Comparison of ENCODE assay signal across 1 cellular context in genomic region chr1:229130028-229130668, GRCh38.
TF ChIP-seq lines count a peak whose summit lies in the region.

No MANE protein-coding gene starts in this region.

TF ChIP-seq in HepG2, 621 proteins besides CTCF, POLR2A, EP300 and RAD21 (continued from another document and continues in another):
- no peak for TF ChIP-seq ZNF749 (CRISPR knock-in tag; IDR thresholded peaks at IDR 0.05; ENCODE audit: borderline replicate concordance)
- no peak for TF ChIP-seq PHF20 (CRISPR knock-in tag; IDR thresholded peaks at IDR 0.05)
- no peak for TF ChIP-seq ATAD3A (CRISPR knock-in tag; IDR thresholded peaks at IDR 0.05)
- TF ChIP-seq HHEX (CRISPR knock-in tag; IDR thresholded peaks at IDR 0.05): no peak
- no peak for TF ChIP-seq HNRNPUL1 (IDR thresholded peaks at IDR 0.05; ENCODE audit: low read depth, low read length)
- peak; percentile 36; the same call in 1 of the 2 replicates for TF ChIP-seq MIXL1 (CRISPR knock-in tag; IDR thresholded peaks at IDR 0.05)
- TF ChIP-seq IKZF1 (IDR thresholded peaks at IDR 0.05): no peak
- TF ChIP-seq YEATS2 (CRISPR knock-in tag; IDR thresholded peaks at IDR 0.05; ENCODE audit: borderline replicate concordance): 0 out of 2 replicates have a peak, but pooled peaks have one; percentile 19
- TF ChIP-seq ONECUT2 (CRISPR knock-in tag; IDR thresholded peaks at IDR 0.05): no peak
- peak; percentile 81 for TF ChIP-seq NCOR1 (IDR thresholded peaks at IDR 0.05; ENCODE audit: borderline replicate concordance, low read length)
- no peak for TF ChIP-seq ZNF616 (CRISPR knock-in tag; IDR thresholded peaks at IDR 0.05; ENCODE audit: low read depth)
- TF ChIP-seq GZF1 (CRISPR knock-in tag; IDR thresholded peaks at IDR 0.05): no peak; the same call in 1 of the 2 replicates
- TF ChIP-seq U2AF2 (IDR thresholded peaks at IDR 0.05; ENCODE audit: low read depth, low read length): no peak
- TF ChIP-seq ZNF546 (CRISPR knock-in tag; conservative IDR thresholded peaks at IDR 0.05): no peak
- TF ChIP-seq, protein P1, sequence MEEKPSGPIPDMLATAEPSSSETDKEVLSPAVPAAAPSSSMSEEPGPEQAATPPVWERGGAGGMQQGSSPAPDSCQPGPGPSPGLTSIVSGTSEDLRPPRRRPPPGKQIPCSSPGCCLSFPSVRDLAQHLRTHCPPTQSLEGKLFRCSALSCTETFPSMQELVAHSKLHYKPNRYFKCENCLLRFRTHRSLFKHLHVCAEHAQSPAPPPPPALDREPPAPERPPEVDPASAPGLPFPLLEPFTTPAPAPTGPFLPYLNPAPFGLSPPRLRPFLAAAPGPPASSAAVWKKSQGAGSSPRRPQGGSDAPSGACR (CRISPR knock-in tag; IDR thresholded peaks at IDR 0.05): peak; percentile 31; the same call in 1 of the 2 replicates
- no peak for TF ChIP-seq ZNF800 (CRISPR knock-in tag; IDR thresholded peaks at IDR 0.05)
- peak; percentile 28; the same call in 1 of the 2 replicates for TF ChIP-seq SRY (CRISPR knock-in tag; IDR thresholded peaks at IDR 0.05)
- peak; percentile 80; the same call in 1 of the 2 replicates for TF ChIP-seq HNF4G (IDR thresholded peaks at IDR 0.05; ENCODE audit: borderline replicate concordance, low read depth, low read length)
- TF ChIP-seq HNF4G (CRISPR knock-in tag; IDR thresholded peaks at IDR 0.05; ENCODE audit: borderline replicate concordance, low read depth): peak; percentile 86; the same call in 1 of the 2 replicates
- no peak for TF ChIP-seq ZNF577 (CRISPR knock-in tag; IDR thresholded peaks at IDR 0.05; ENCODE audit: borderline replicate concordance, low read depth)
- TF ChIP-seq ZEB1 (IDR thresholded peaks at IDR 0.05; ENCODE audit: insufficient replicate concordance, low read depth): peak; percentile 40
- TF ChIP-seq GLI4 (CRISPR knock-in tag; IDR thresholded peaks at IDR 0.05; ENCODE audit: borderline replicate concordance): 0 out of 2 replicates have a peak, but pooled peaks have one; percentile 22
- TF ChIP-seq ZNF891 (CRISPR knock-in tag; IDR thresholded peaks at IDR 0.05): 0 out of 2 replicates have a peak, but pooled peaks have one; percentile 17
- TF ChIP-seq, protein P2, sequence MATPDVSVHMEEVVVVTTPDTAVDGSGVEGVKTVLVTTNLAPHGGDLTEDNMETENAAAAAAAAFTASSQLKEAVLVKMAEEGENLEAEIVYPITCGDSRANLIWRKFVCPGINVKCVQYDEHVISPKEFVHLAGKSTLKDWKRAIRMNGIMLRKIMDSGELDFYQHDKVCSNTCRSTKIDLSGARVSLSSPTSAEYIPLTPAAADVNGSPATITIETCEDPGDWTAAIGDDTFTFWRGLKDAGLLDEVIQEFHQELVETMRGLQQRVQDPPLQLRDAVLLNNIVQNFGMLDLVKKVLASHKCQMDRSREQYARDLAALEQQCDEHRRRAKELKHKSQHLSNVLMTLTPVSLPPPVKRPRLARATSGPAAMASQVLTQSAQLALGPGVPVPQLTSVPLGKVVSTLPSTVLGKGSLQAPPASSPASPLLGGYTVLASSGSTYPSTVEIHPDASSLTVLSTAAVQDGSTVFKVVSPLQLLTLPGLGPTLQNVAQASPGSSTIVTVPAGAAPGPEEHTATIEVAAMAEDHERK (CRISPR knock-in tag; IDR thresholded peaks at IDR 0.05; ENCODE audit: low read depth): no peak
- TF ChIP-seq ZNF550 (CRISPR knock-in tag; IDR thresholded peaks at IDR 0.05; ENCODE audit: borderline replicate concordance): no peak
- no peak for TF ChIP-seq GMEB1 (CRISPR knock-in tag; IDR thresholded peaks at IDR 0.05; ENCODE audit: borderline replicate concordance)
- no peak; the same call in 1 of the 2 replicates for TF ChIP-seq ZNF564 (CRISPR knock-in tag; IDR thresholded peaks at IDR 0.05)
- no peak for TF ChIP-seq ZNF75D (CRISPR knock-in tag; IDR thresholded peaks at IDR 0.05; ENCODE audit: borderline replicate concordance)
- TF ChIP-seq TAF15 (IDR thresholded peaks at IDR 0.05; ENCODE audit: low read depth, low read length, poor library complexity, severe bottlenecking): no peak
- TF ChIP-seq, protein P3, sequence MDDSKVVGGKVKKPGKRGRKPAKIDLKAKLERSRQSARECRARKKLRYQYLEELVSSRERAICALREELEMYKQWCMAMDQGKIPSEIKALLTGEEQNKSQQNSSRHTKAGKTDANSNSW (CRISPR knock-in tag; IDR thresholded peaks at IDR 0.05; ENCODE audit: borderline replicate concordance): no peak
- TF ChIP-seq ZFP62 (CRISPR knock-in tag; IDR thresholded peaks at IDR 0.05): no peak
- TF ChIP-seq RFX5 (IDR thresholded peaks at IDR 0.05; ENCODE audit: low read depth, low read length): no peak
- peak; percentile 95 for TF ChIP-seq NR2C2 (CRISPR knock-in tag; IDR thresholded peaks at IDR 0.05; ENCODE audit: borderline replicate concordance)
- no peak for TF ChIP-seq ZNF513 (CRISPR knock-in tag; conservative IDR thresholded peaks at IDR 0.05)
- TF ChIP-seq RNF219 (CRISPR knock-in tag; IDR thresholded peaks at IDR 0.05): no peak
- no peak for TF ChIP-seq ZNF570 (CRISPR knock-in tag; IDR thresholded peaks at IDR 0.05; ENCODE audit: borderline replicate concordance)
- TF ChIP-seq TCF7 (IDR thresholded peaks at IDR 0.05; ENCODE audit: low read depth): no peak; the same call in 1 of the 2 replicates
- TF ChIP-seq JARID2 (CRISPR knock-in tag; IDR thresholded peaks at IDR 0.05; ENCODE audit: insufficient replicate concordance): no peak
- TF ChIP-seq, protein P4, sequence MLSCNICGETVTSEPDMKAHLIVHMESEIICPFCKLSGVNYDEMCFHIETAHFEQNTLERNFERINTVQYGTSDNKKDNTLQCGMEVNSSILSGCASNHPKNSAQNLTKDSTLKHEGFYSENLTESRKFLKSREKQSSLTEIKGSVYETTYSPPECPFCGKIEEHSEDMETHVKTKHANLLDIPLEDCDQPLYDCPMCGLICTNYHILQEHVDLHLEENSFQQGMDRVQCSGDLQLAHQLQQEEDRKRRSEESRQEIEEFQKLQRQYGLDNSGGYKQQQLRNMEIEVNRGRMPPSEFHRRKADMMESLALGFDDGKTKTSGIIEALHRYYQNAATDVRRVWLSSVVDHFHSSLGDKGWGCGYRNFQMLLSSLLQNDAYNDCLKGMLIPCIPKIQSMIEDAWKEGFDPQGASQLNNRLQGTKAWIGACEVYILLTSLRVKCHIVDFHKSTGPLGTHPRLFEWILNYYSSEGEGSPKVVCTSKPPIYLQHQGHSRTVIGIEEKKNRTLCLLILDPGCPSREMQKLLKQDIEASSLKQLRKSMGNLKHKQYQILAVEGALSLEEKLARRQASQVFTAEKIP (CRISPR knock-in tag; IDR thresholded peaks at IDR 0.05; ENCODE audit: borderline replicate concordance): no peak
- no peak for TF ChIP-seq CENPT (CRISPR knock-in tag; IDR thresholded peaks at IDR 0.05; ENCODE audit: low read depth)
- no peak for TF ChIP-seq NAIF1 (CRISPR knock-in tag; IDR thresholded peaks at IDR 0.05; ENCODE audit: borderline replicate concordance)
- TF ChIP-seq ZBTB20 (CRISPR knock-in tag; IDR thresholded peaks at IDR 0.05; ENCODE audit: borderline replicate concordance, low read depth): peak; percentile 90
- no peak for TF ChIP-seq CHCHD3 (CRISPR knock-in tag; IDR thresholded peaks at IDR 0.05)
- TF ChIP-seq, protein P5, sequence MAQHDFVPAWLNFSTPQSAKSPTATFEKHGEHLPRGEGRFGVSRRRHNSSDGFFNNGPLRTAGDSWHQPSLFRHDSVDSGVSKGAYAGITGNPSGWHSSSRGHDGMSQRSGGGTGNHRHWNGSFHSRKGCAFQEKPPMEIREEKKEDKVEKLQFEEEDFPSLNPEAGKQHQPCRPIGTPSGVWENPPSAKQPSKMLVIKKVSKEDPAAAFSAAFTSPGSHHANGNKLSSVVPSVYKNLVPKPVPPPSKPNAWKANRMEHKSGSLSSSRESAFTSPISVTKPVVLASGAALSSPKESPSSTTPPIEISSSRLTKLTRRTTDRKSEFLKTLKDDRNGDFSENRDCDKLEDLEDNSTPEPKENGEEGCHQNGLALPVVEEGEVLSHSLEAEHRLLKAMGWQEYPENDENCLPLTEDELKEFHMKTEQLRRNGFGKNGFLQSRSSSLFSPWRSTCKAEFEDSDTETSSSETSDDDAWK (CRISPR knock-in tag; IDR thresholded peaks at IDR 0.05): no peak
- TF ChIP-seq PITX1 (CRISPR knock-in tag; IDR thresholded peaks at IDR 0.05): peak; percentile 80; the same call in 1 of the 2 replicates
- TF ChIP-seq, protein P6, sequence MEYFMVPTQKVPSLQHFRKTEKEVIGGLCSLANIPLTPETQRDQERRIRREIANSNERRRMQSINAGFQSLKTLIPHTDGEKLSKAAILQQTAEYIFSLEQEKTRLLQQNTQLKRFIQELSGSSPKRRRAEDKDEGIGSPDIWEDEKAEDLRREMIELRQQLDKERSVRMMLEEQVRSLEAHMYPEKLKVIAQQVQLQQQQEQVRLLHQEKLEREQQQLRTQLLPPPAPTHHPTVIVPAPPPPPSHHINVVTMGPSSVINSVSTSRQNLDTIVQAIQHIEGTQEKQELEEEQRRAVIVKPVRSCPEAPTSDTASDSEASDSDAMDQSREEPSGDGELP (IDR thresholded peaks at IDR 0.05; ENCODE audit: borderline replicate concordance, low read depth): peak; percentile 68; the same call in 1 of the 2 replicates
- TF ChIP-seq, protein P7, sequence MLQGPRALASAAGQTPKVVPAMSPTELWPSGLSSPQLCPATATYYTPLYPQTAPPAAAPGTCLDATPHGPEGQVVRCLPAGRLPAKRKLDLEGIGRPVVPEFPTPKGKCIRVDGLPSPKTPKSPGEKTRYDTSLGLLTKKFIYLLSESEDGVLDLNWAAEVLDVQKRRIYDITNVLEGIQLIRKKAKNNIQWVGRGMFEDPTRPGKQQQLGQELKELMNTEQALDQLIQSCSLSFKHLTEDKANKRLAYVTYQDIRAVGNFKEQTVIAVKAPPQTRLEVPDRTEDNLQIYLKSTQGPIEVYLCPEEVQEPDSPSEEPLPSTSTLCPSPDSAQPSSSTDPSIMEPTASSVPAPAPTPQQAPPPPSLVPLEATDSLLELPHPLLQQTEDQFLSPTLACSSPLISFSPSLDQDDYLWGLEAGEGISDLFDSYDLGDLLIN (CRISPR knock-in tag; IDR thresholded peaks at IDR 0.05; ENCODE audit: borderline replicate concordance): no peak
- 0 out of 2 replicates have a peak, but pooled peaks have one; percentile 35 for TF ChIP-seq ZBTB8A (CRISPR knock-in tag; IDR thresholded peaks at IDR 0.05; ENCODE audit: borderline replicate concordance, low read depth)
- TF ChIP-seq ATF7-NPFF (CRISPR knock-in tag; IDR thresholded peaks at IDR 0.05; ENCODE audit: low read depth): 0 out of 2 replicates have a peak, but pooled peaks have one; percentile 33
- TF ChIP-seq LBX2 (CRISPR knock-in tag; IDR thresholded peaks at IDR 0.05; ENCODE audit: borderline replicate concordance): no peak
